8 cellular contexts compared by ENCODE assay signal in genomic region chr10:99435986-99436633, GRCh38. TPM values are rescaled to one million over a fixed set of nuclear protein-coding genes. Genes with fewer than 3 reads are reported as not detected.
DNase-seq lines count a peak whose midpoint lies in the region; ATAC-seq, FAIRE-seq and TF ChIP-seq lines count a peak whose summit lies in the region.

No MANE protein-coding gene starts in this region.

- H3K36me3 ChIP-seq in esophagus squamous epithelium, result peaks cover 0 to 18% (median 0%) of the 10 kb centered on the region in 3 donors
- no peaks in the 10 kb centered on the region for H3K36me3 ChIP-seq in pancreas

- TF ChIP-seq CTCF in RWPE1 (conservative IDR thresholded peaks at IDR 0.05; ENCODE audit: low read depth) (peak; percentile 71), esophagus squamous epithelium (IDR thresholded peaks at IDR 0.05) (peak in 5 of 6 experiments; percentile 37 to 63 (median 53)), pancreas (IDR thresholded peaks at IDR 0.05) (peak in 3 of 4 donors; percentile 24 to 42 (median 39))

- intact Hi-C loops in esophagus squamous epithelium (cut with DNase I) (no loop called here), pancreas (cut with DNase I) (no loop called here)

- H3K27ac ChIP-seq in RWPE1 (no peak overlapping the region), esophagus squamous epithelium (no peak overlapping the region), pancreas (no peak overlapping the region)

- POLR2A ChIA-PET in RWPE1 (lab: Yijun Ruan, JAX; ENCODE audit: low non-redundant PET), result no interaction called here

- H3K4me3 ChIP-seq in esophagus squamous epithelium (no peak overlapping the region), pancreas (no peak overlapping the region)

- DNase-seq in NCI-H510A treated with DMSO at 0.1 percent for 48 hours (lab: John Stamatoyannopoulos, UW), result peak; percentile 69
- no peak for DNase-seq in NCI-H510A (lab: John Stamatoyannopoulos, UW)
- peak; percentile 64 for DNase-seq in KBM-7
- no peak for DNase-seq in RWPE1 (ENCODE audit: low spot score)
- no peak for DNase-seq in esophagus squamous epithelium (lab: John Stamatoyannopoulos, UW)
- no peak for DNase-seq in pancreas
- no peak for DNase-seq in activated CD8-positive, alpha-beta memory T cell treated with anti-CD3 and anti-CD28 coated beads, Interleukin-2, amount 50 U/mL, for 48 hours

- 21 to 29% methylated on average over 5 of the region's 5 CpGs for WGBS in esophagus squamous epithelium, 2 donors
- 29 to 33% methylated on average over 5 of the region's 5 CpGs for WGBS in pancreas, 2 donors

- no peaks in the 10 kb centered on the region for H3K27me3 ChIP-seq in esophagus squamous epithelium
- no peaks in the 10 kb centered on the region for H3K27me3 ChIP-seq in pancreas

- no peak for TF ChIP-seq POLR2A in esophagus squamous epithelium (IDR thresholded peaks at IDR 0.05)

- H3K9me3 ChIP-seq in esophagus squamous epithelium (no peaks in the 10 kb centered on the region), pancreas (peaks cover 0 to 4% (median 0%) of the 10 kb centered on the region in 4 donors)

- peak in 3 of 4 donors; percentile 66 to 69 (median 69) for ATAC-seq in pancreas
- no peak for ATAC-seq in GM21786 (IDR thresholded peaks at IDR 0.05; ENCODE audit: unreplicated experiment)

- in situ Hi-C loops in KBM-7 (cut with MboI; ENCODE audit: low pct_unique_long_range_greater_than_20kb, low sequenced_read_pairs), result loop anchor here (25.0 kb wide), 1 partner anchor 276 kb away; no protein-coding TSS in a partner anchor

- FAIRE-seq in pancreas (lab: Jason Lieb, UNC), result peak; percentile 95

- H3K4me1 ChIP-seq in esophagus squamous epithelium (peaks cover 0 to 53% (median 3%) of the 10 kb centered on the region in 3 donors), pancreas (peaks cover 0 to 10% (median 6%) of the 10 kb centered on the region in 3 donors)

- CTCF ChIA-PET in RWPE1 (lab: Yijun Ruan, JAX), result interaction anchor here (0.6 to 2.2 kb wide), 28 partner anchors 8 to 926 kb away, joined by 3 to 24 read pairs (median 5); no protein-coding TSS in a partner anchor

RNA-seq across cellular contexts. Expression of gene GOT1, which starts 5.7 kb away (rescaled TPM):
- 10 to 100 TPM; 45.8 to 65.1 (median 51.0) TPM for total RNA-seq in esophagus squamous epithelium
- total RNA-seq in pancreas, result 10 to 100 TPM in 4 of 6 donors, 1 to 10 TPM in 2; 8.0 to 34.0 (median 14.1) TPM
- 10 to 100 TPM in 1 of 2 donors, 1 to 10 TPM in 1; 9.6 to 27.1 TPM for polyA plus RNA-seq in pancreas

Comparison
In these comparisons a context has a peak if more than half of its experiments do, and no peak if none do; other contexts are left out.
1. DNase-seq: peak in NCI-H510A treated with DMSO at 0.1 percent for 48 hours (single experiment) and KBM-7 (single experiment); none in NCI-H510A (single experiment), RWPE1 (single experiment), esophagus squamous epithelium (single experiment), pancreas (0 of 6) and activated CD8-positive, alpha-beta memory T cell treated with anti-CD3 and anti-CD28 coated beads, Interleukin-2, amount 50 U/mL, for 48 hours (single experiment).
2. Peak in every context shown above with its lines, with median percentiles within 50 percentile points of each other: CTCF ChIP-seq.